ENCODE assay signal across 11 cellular contexts in the genomic region with DNA sequence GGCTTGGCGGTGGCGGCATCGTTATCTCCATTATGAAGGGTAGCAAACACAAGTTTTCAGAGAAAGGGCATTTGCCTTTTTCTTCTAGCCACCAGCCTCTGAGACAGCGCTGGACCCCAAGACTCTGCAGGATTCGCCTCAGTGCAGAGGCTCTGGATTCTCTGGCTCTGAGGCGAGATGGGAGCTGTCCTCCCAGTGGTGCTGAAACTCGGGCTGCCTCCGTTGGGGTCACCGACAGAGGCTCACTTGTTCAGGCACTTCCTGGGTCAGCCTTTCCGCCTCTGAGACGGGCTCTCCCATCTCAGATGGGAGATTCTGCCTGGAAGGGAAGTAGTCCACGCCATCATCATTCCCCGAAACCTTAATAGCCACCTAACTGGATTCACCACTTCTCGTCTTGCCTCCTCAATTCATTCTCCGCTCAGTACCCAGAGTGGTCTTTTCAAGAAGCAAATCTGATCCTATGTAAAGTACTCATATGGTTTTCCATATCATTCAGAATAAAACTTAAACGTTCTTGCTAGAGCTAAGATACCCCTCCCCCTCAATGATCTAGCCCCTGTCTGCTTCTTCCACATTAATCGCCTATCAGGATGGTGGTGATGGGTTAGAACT.
DNase-seq lines count a peak whose midpoint lies in the region; ATAC-seq, FAIRE-seq and TF ChIP-seq lines count a peak whose summit lies in the region.
"Had no signal": no experiment of that assay in that cellular context is flagged by ENCODE, and none has a peak within 500 bp of the region (broad histone marks: within the 10 kb centered on the region; RNA-seq: fewer than 3 reads in every experiment).

No MANE protein-coding gene starts in this region.

- H3K18ac ChIP-seq in H9 (ENCODE audit: insufficient read length, low read depth, low read length) (no peak overlapping the region), H1 (ENCODE audit: extremely low read depth, low read length) (no peak overlapping the region)

- H4K5ac ChIP-seq in H9 (ENCODE audit: insufficient read length, low read depth, low read length) (no peak overlapping the region), H1 (ENCODE audit: insufficient read length, low read depth, low read length) (no peak overlapping the region)

- H3K4ac ChIP-seq in H9 (ENCODE audit: low read depth, low read length) (no peak overlapping the region), H1 (replicated peaks; ENCODE audit: insufficient read length, low read depth, low read length) (no peak overlapping the region)

- TF ChIP-seq EP300 in H1 (IDR thresholded peaks at IDR 0.05; ENCODE audit: borderline replicate concordance in 1 of 2, low read depth in 2 of 2, low read length in 2 of 2), result no peak

- H3K4me2 ChIP-seq in H9 (ENCODE audit: insufficient read depth, insufficient read length, low read length) (no peak overlapping the region), H1 (ENCODE audit: insufficient read depth in 1 of 2, low read depth in 2 of 2, low read length in 2 of 2) (no peak overlapping the region), neural progenitor cell (no peak overlapping the region)

- H2BK12ac ChIP-seq in H9 (ENCODE audit: insufficient read length, low read depth, low read length), result no peak overlapping the region
- H2BK12ac ChIP-seq in H1 (ENCODE audit: low read depth, low read length), result no peak overlapping the region

- no peaks in the 10 kb centered on the region for H3K79me2 ChIP-seq in H9 (ENCODE audit: insufficient read depth, low read length)
- H3K79me2 ChIP-seq in H1 (ENCODE audit: control insufficient read depth in 1 of 2, insufficient read depth in 2 of 2, low read length in 2 of 2), result no peaks in the 10 kb centered on the region
- no peaks in the 10 kb centered on the region for H3K79me2 ChIP-seq in neural progenitor cell (ENCODE audit: low read depth)

- H3K9ac ChIP-seq in H9 (ENCODE audit: extremely low read depth, insufficient read length, low read length), result no peak overlapping the region
- H3K9ac ChIP-seq in H1 (replicated peaks in 1 of 4; ENCODE audit: extremely low read depth in 1 of 4, low read depth in 3 of 4, low read length in 3 of 4), result no peak overlapping the region
- H3K9ac ChIP-seq in neural progenitor cell, result no peak overlapping the region

- H3K36me3 ChIP-seq in H1 (ENCODE audit: control insufficient read depth in 2 of 4, insufficient read depth in 4 of 4, low read length in 3 of 4) (no peaks in the 10 kb centered on the region), neural progenitor cell (no peaks in the 10 kb centered on the region)

- no peak overlapping the region for H3K27ac ChIP-seq in H9 (ENCODE audit: insufficient read length, low read depth, low read length)
- H3K27ac ChIP-seq in H1 (ENCODE audit: low read depth, low read length), result no peak overlapping the region
- no peak overlapping the region for H3K27ac ChIP-seq in neural progenitor cell
- H3K27ac ChIP-seq: psoas muscle had no signal

- H3K56ac ChIP-seq in H9 (ENCODE audit: insufficient read length, low read depth, low read length) (no peak overlapping the region), H1 (replicated peaks; ENCODE audit: insufficient read length, low read depth, low read length) (no peak overlapping the region)

- H3K27me3 ChIP-seq in H9 (ENCODE audit: insufficient read depth, low read length), result peaks cover 30% of the 10 kb centered on the region
- peaks cover 20 to 70% (median 53%) of the 10 kb centered on the region in 4 experiments for H3K27me3 ChIP-seq in H1 (replicated peaks in 1 of 4; ENCODE audit: control insufficient read depth in 3 of 4, extremely low read depth in 1 of 4, insufficient read depth in 3 of 4, low read length in 3 of 4)
- peaks cover 100% of the 10 kb centered on the region for H3K27me3 ChIP-seq in neural progenitor cell

- H2BK120ac ChIP-seq in H9 (ENCODE audit: low read depth, low read length, poor library complexity, severe bottlenecking) (no peak overlapping the region), H1 (replicated peaks; ENCODE audit: low read depth, low read length) (no peak overlapping the region)

- H3K36me3 Mint-ChIP-seq in H9 (ENCODE audit: insufficient read depth in 1 of 3, low read depth in 3 of 3), result no peaks in the 10 kb centered on the region; a peak in 2 of 7 replicates
- H3K36me3 Mint-ChIP-seq in neural progenitor cell, result no peaks in the 10 kb centered on the region

- H3K9me3 Mint-ChIP-seq in H9, result no peaks in the 10 kb centered on the region
- peaks cover 4% of the 10 kb centered on the region for H3K9me3 Mint-ChIP-seq in neural progenitor cell
- H3K9me3 Mint-ChIP-seq: dendritic cell treated with granulocyte-macrophage colony-stimulating factor and Interleukin-4, amounts not matched to agents 40 ng/mL and 50 ng/mL, for 4 days had no signal

- no peak overlapping the region for H2BK5ac ChIP-seq in H9 (ENCODE audit: insufficient read length, low read length)
- no peak overlapping the region for H2BK5ac ChIP-seq in H1 (ENCODE audit: low read depth, low read length)

- H3K23me2 ChIP-seq in H9 (ENCODE audit: insufficient read length, low read depth, low read length, poor library complexity, severe bottlenecking), result peaks cover 3% of the 10 kb centered on the region
- peaks cover 3% of the 10 kb centered on the region; the same call in 1 of the 2 replicates for H3K23me2 ChIP-seq in H1 (ENCODE audit: low read depth, low read length)

- ATAC-seq in HG03521 (IDR thresholded peaks at IDR 0.05; ENCODE audit: unreplicated experiment), result no peak
- ATAC-seq: Panc1, psoas muscle had no signal

- intact Hi-C loops in lower leg skin (cut with DNase I; ENCODE audit: low total_unique reads), result no loop called here

- WGBS in H9 (ENCODE audit: extremely low coverage, insufficient read length, low lambda C conversion rate), result no CpG with 5 or more reads among the region's 17 CpGs
- 20% methylated on average over 17 of the region's 17 CpGs; no CpG with 5 or more reads in 1 of the 2 experiments for WGBS in H1 (ENCODE audit: extremely low coverage in 1 of 2, insufficient coverage in 1 of 2, insufficient read length in 1 of 2, insufficient replicate concordance in 2 of 2, low coverage in 1 of 2, low lambda C conversion rate in 2 of 2, missing lambda C conversion rate in 1 of 2), 2 experiments
- 12 to 15% methylated on average over 17 of the region's 17 CpGs for WGBS in lower leg skin, 2 donors

- H4K8ac ChIP-seq in H9 (replicated peaks; ENCODE audit: insufficient read length, low read depth, low read length) (no peak overlapping the region), H1 (ENCODE audit: extremely low read depth, insufficient read depth, low read length) (no peak overlapping the region)

- H2AK5ac ChIP-seq in H9 (ENCODE audit: insufficient read length, low read length), result no peak overlapping the region
- no peak overlapping the region for H2AK5ac ChIP-seq in H1 (ENCODE audit: low read depth, low read length)

- TF ChIP-seq POLR2A in H1 (IDR thresholded peaks at IDR 0.05; ENCODE audit: control extremely low read depth in 1 of 2, low read depth in 2 of 2, low read length in 2 of 2) (no peak), lower leg skin (IDR thresholded peaks at IDR 0.05) (no peak)

- FAIRE-seq in H1 (lab: Jason Lieb, UNC), result peak; percentile 90

- H3K9me3 ChIP-seq in H9 (ENCODE audit: control insufficient read depth, low read depth, low read length), result no peaks in the 10 kb centered on the region
- no peaks in the 10 kb centered on the region for H3K9me3 ChIP-seq in H1 (ENCODE audit: insufficient read depth in 2 of 2, low read depth in 1 of 2, low read length in 1 of 2)
- no peaks in the 10 kb centered on the region for H3K9me3 ChIP-seq in neural progenitor cell (ENCODE audit: low read depth)
- H3K9me3 ChIP-seq: psoas muscle had no signal

- TF ChIP-seq RAD21 in H1 (IDR thresholded peaks at IDR 0.05 in 1 of 2, conservative IDR thresholded peaks at IDR 0.05 in 1 of 2; ENCODE audit: low read depth in 2 of 2, low read length in 2 of 2), result peak in 1 of 2 experiments; percentile 24; a peak in 1 of 4 replicates

- H3K27ac Mint-ChIP-seq in H9 (no peak overlapping the region), neural progenitor cell (no peak overlapping the region)
- H3K27ac Mint-ChIP-seq: dendritic cell treated with granulocyte-macrophage colony-stimulating factor and Interleukin-4, amounts not matched to agents 40 ng/mL and 50 ng/mL, for 4 days had no signal

- no peaks in the 10 kb centered on the region for H4K20me1 ChIP-seq in H9 (ENCODE audit: control insufficient read depth, insufficient read depth, insufficient read length)
- peaks cover 0 to 12% of the 10 kb centered on the region in 2 experiments for H4K20me1 ChIP-seq in H1 (replicated peaks in 1 of 2; ENCODE audit: control insufficient read depth in 1 of 2, insufficient read depth in 2 of 2, low read length in 2 of 2)
- H4K20me1 ChIP-seq in neural progenitor cell (ENCODE audit: low read depth), result peaks cover 59% of the 10 kb centered on the region

- CTCF ChIA-PET in H1 (lab: Charles Lee; ENCODE audit: partially characterized antibody), result interaction anchor here (1.1 to 17.4 kb wide), 14 partner anchors 9 to 93 kb away, joined by 3 to 412 read pairs (median 42); no protein-coding TSS in a partner anchor

- 0 out of 2 replicates have a peak, but pooled peaks cover 6% of the 10 kb centered on the region for H3K4me1 ChIP-seq in H9 (ENCODE audit: insufficient read depth, low read length)
- peaks cover 0 to 5% (median 3%) of the 10 kb centered on the region in 4 experiments; a peak in 4 of 7 replicates for H3K4me1 ChIP-seq in H1 (replicated peaks in 1 of 4; ENCODE audit: control insufficient read depth in 3 of 4, insufficient read depth in 4 of 4, low read length in 3 of 4)
- H3K4me1 ChIP-seq in neural progenitor cell, result peaks cover under 1% of the 10 kb centered on the region
- H3K4me1 ChIP-seq: psoas muscle had no signal

- no peak overlapping the region for H2BK20ac ChIP-seq in H9 (ENCODE audit: low read depth, low read length, poor library complexity, severe bottlenecking)
- H2BK20ac ChIP-seq in H1 (ENCODE audit: low read length), result no peak overlapping the region

- DNase-seq in H9 (peak; percentile 86), RPMI8226 (peak; percentile 78), H1 (ENCODE audit: low read depth in 1 of 2, low spot score in 2 of 2) (peak in 1 of 2 experiments; percentile 95), neural progenitor cell (ENCODE audit: low spot score) (peak; percentile 92), DMS53 (lab: John Stamatoyannopoulos, UW) (no peak), lower leg skin (ENCODE audit: low spot score in 2 of 2) (no peak)
- no peak for DNase-seq in activated CD4-positive, CD25-positive, alpha-beta regulatory T cell (lab: John Stamatoyannopoulos, UW)

- H3K4me3 ChIP-seq in H1 (ENCODE audit: extremely low read depth in 1 of 4, insufficient read depth in 2 of 4, low read depth in 3 of 4, low read length in 4 of 4), result no peak overlapping the region
- H3K4me3 ChIP-seq in neural progenitor cell, result no peak overlapping the region
- no peak overlapping the region for H3K4me3 ChIP-seq in lower leg skin (ENCODE audit: low read depth, poor library complexity, severe bottlenecking)
- H3K4me3 ChIP-seq: psoas muscle had no signal

- H2AFZ ChIP-seq in H9 (ENCODE audit: low read length) (no peak overlapping the region), H1 (ENCODE audit: low read length) (no peak overlapping the region), neural progenitor cell (replicated peaks) (no peak overlapping the region)

- H3K79me1 ChIP-seq in H9 (ENCODE audit: insufficient read depth, low read depth, low read length, poor library complexity, severe bottlenecking), result no peaks in the 10 kb centered on the region
- no peaks in the 10 kb centered on the region for H3K79me1 ChIP-seq in H1 (ENCODE audit: low read depth, low read length)

- POLR2A ChIA-PET in H1 (lab: Charles Lee; ENCODE audit: partially characterized antibody), result interaction anchor here (1.0 to 1.2 kb wide), 2 partner anchors 51 to 57 kb away, joined by 3 to 4 read pairs; no protein-coding TSS in a partner anchor

- H3K14ac ChIP-seq in H9 (ENCODE audit: insufficient read depth, low read length), result no peak overlapping the region
- no peak overlapping the region for H3K14ac ChIP-seq in H1 (ENCODE audit: insufficient read length)

- H4K91ac ChIP-seq in H9 (ENCODE audit: insufficient read length, low read depth, low read length) (no peak overlapping the region), H1 (replicated peaks; ENCODE audit: insufficient read length, low read length) (no peak overlapping the region)

- H3K4me3 Mint-ChIP-seq in H9 (no peak overlapping the region), neural progenitor cell (no peak overlapping the region)
- H3K4me3 Mint-ChIP-seq: dendritic cell treated with granulocyte-macrophage colony-stimulating factor and Interleukin-4, amounts not matched to agents 40 ng/mL and 50 ng/mL, for 4 days had no signal

- H3K4me1 Mint-ChIP-seq in H9, result peaks cover 11 to 17% of the 10 kb centered on the region in 2 experiments
- peaks cover 11% of the 10 kb centered on the region for H3K4me1 Mint-ChIP-seq in neural progenitor cell

- H3T11ph ChIP-seq in H9 (ENCODE audit: low read length), result no peak overlapping the region

- H2BK15ac ChIP-seq in H9 (ENCODE audit: low read depth, low read length) (no peak overlapping the region), H1 (ENCODE audit: low read length) (no peak overlapping the region; the same call in 1 of the 2 replicates)

- TF ChIP-seq CTCF in H9 (conservative IDR thresholded peaks at IDR 0.05) (no peak), H1 (IDR thresholded peaks at IDR 0.05; ENCODE audit: control extremely low read depth in 1 of 3, insufficient read depth in 1 of 3, low read depth in 1 of 3, low read length in 3 of 3) (no peak), neural progenitor cell (IDR thresholded peaks at IDR 0.05) (no peak), lower leg skin (IDR thresholded peaks at IDR 0.05) (no peak)

- H3K23ac ChIP-seq in H9 (ENCODE audit: insufficient read length, low read depth, low read length) (no peak overlapping the region), H1 (ENCODE audit: insufficient read length) (no peak overlapping the region)

- H3K27me3 Mint-ChIP-seq in H9 (ENCODE audit: low read depth) (peaks cover 85% of the 10 kb centered on the region), neural progenitor cell (ENCODE audit: insufficient read depth, low read depth) (peaks cover 79% of the 10 kb centered on the region)

- H3F3A ChIP-seq in neural progenitor cell (ENCODE audit: low read depth), result peaks cover 1% of the 10 kb centered on the region

Comparison
In these comparisons a context has a peak if more than half of its experiments do, and no peak if none do; other contexts are left out.
1. DNase-seq: peak in H9 (single experiment), RPMI8226 (single experiment) and neural progenitor cell (single experiment); none in DMS53 (single experiment), activated CD4-positive, CD25-positive, alpha-beta regulatory T cell (0 of 4) and lower leg skin (0 of 2).